8 cellular contexts compared by ENCODE assay signal in the genomic region with DNA sequence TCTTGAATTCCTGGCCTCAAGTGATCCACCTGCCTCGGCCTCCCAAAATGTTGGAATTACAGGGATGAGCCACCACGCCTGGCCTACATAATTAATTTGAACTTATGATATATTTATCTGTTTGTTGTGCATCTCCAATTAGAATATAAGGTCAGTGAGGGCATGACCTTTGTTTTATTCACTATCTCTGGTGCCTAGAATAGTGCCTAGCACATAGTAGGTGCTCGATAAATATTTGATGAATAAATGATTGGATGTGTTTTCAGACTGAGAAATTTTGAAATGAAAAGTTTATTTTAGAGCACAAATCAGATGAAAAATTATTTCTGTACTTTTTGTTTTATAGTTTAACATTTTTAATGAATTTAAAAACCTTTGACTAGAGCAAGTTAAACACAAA.
"Had no signal": no experiment of that assay in that cellular context is flagged by ENCODE, and none has a peak within 500 bp of the region (broad histone marks: within the 10 kb centered on the region; RNA-seq: fewer than 3 reads in every experiment).

No MANE protein-coding gene starts in this region.

- DNase-seq: GDM1, GF-D8 had no signal

- FAIRE-seq: G401.6, GM12878, GM12891, GM12892, GM18507, GM19239 had no signal

- ATAC-seq: GM12878 had no signal

- H3K4me3 ChIP-seq: GM12878 had no signal
